Comparison of ENCODE assay signal across 10 cellular contexts in the genomic region with DNA sequence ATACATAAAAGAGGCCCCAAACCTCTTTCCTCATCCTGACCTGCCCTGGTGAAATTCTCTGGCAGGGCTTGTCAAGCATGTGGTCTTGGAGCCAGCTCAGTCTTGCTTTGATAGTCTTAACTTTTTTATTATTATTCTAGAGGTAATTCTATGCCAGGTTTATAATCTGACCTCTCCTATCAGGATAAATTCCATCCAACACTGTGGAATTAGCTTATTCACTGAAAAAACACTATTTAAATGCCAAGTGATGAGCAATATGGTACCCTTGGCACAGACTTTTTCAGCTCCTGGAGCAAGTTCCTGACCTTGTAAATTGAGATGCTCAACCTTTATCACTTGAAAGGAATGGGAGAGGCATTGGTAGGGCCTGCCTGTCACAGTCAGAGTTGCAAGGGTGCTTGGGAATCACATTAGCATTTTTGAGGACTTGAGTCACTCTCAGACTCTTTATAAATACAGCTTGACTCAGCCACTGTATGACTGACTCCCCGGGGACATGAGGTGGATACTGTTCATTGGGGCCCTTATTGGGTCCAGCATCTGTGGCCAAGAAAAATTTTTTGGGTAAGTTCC. TPM values are rescaled to one million over a fixed set of nuclear protein-coding genes. Genes with fewer than 3 reads are reported as not detected.
DNase-seq lines count a peak whose midpoint lies in the region; ATAC-seq and TF ChIP-seq lines count a peak whose summit lies in the region.
"Had no signal": no experiment of that assay in that cellular context is flagged by ENCODE, and none has a peak within 500 bp of the region (broad histone marks: within the 10 kb centered on the region; RNA-seq: fewer than 3 reads in every experiment).

A gene with protein sequence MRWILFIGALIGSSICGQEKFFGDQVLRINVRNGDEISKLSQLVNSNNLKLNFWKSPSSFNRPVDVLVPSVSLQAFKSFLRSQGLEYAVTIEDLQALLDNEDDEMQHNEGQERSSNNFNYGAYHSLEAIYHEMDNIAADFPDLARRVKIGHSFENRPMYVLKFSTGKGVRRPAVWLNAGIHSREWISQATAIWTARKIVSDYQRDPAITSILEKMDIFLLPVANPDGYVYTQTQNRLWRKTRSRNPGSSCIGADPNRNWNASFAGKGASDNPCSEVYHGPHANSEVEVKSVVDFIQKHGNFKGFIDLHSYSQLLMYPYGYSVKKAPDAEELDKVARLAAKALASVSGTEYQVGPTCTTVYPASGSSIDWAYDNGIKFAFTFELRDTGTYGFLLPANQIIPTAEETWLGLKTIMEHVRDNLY (plus strand): TSS at position 480 of the 576 bp plus-strand sequence. CDS start 20 bp downstream, at position 500.

- H3K9me3 ChIP-seq in heart right ventricle, result no peaks in the 10 kb centered on the region
- no peaks in the 10 kb centered on the region for H3K9me3 ChIP-seq in left ventricle myocardium inferior (replicated peaks)

- H3K4me1 Mint-ChIP-seq in type B pancreatic cell (ENCODE audit: unreplicated experiment), result peaks cover 27% of the 10 kb centered on the region

- peak in 5 of 8 donors; percentile 35 to 77 (median 70) for ATAC-seq in heart right ventricle

- no peak within 1 kb of the TSS for H3K27ac ChIP-seq in heart right ventricle
- H3K27ac ChIP-seq in left ventricle myocardium inferior (replicated peaks), result no peak within 1 kb of the TSS
- H3K27ac ChIP-seq: C4-2B, hepatocyte had no signal

- DNase-seq in heart right ventricle (no peak), left ventricle myocardium inferior (no peak), T1000 (lab: John Stamatoyannopoulos, UW) (peak; percentile 73), glomerular endothelial cell (ENCODE audit: extremely low read depth, low read depth, low spot score) (no peak), type B pancreatic cell (ENCODE audit: extremely low spot score, unreplicated experiment) (no peak), OCI-M2 (lab: John Stamatoyannopoulos, UW; ENCODE audit: unreplicated experiment) (no peak), SKM-1 treated with dmso at 0.1 percent for 144 hours (lab: John Stamatoyannopoulos, UW; ENCODE audit: unreplicated experiment) (no peak), NCI-H69 (lab: John Stamatoyannopoulos, UW) (no peak)

- peaks cover 35% of the 10 kb centered on the region for H3K9me3 Mint-ChIP-seq in type B pancreatic cell

- H3K4me1 ChIP-seq in heart right ventricle (peaks cover 0 to 13% (median 0%) of the 10 kb centered on the region in 9 donors), left ventricle myocardium inferior (no peaks in the 10 kb centered on the region)

- peak within 1 kb of the TSS; percentile 67 for H3K4me3 Mint-ChIP-seq in type B pancreatic cell

- WGBS in heart right ventricle, 2 donors, result 54 to 56% methylated on average over 1 of the region's 1 CpG

- H3K27me3 Mint-ChIP-seq in type B pancreatic cell, result no peaks in the 10 kb centered on the region

- H3K27ac Mint-ChIP-seq in type B pancreatic cell, result peak within 1 kb of the TSS; percentile 41

- H3K36me3 Mint-ChIP-seq in type B pancreatic cell, result peaks cover 12% of the 10 kb centered on the region

- H3K4me3 ChIP-seq in heart right ventricle (no peak within 1 kb of the TSS), left ventricle myocardium inferior (no peak within 1 kb of the TSS)
- H3K4me3 ChIP-seq: hepatocyte had no signal

- intact Hi-C loops in heart right ventricle (cut with DNase I) (loop anchor here in 1 of 10 donors (5.0 kb wide), 1 partner anchor 200 kb away; a partner anchor contains a TSS), left ventricle myocardium inferior (cut with micrococcal nuclease) (no loop called here)

- no peaks in the 10 kb centered on the region for H3K27me3 ChIP-seq in heart right ventricle
- no peaks in the 10 kb centered on the region for H3K27me3 ChIP-seq in left ventricle myocardium inferior (ENCODE audit: low read depth)
- H3K27me3 ChIP-seq: hepatocyte had no signal

- H3K36me3 ChIP-seq in heart right ventricle (no peaks in the 10 kb centered on the region), left ventricle myocardium inferior (no peaks in the 10 kb centered on the region)

- TF ChIP-seq CTCF in heart right ventricle (IDR thresholded peaks at IDR 0.05), result no peak
- no peak for TF ChIP-seq CTCF in left ventricle myocardium inferior (IDR thresholded peaks at IDR 0.05; ENCODE audit: borderline replicate concordance)
- TF ChIP-seq CTCF in type B pancreatic cell (conservative IDR thresholded peaks at IDR 0.05), result no peak

RNA-seq across cellular contexts. Expression of the gene that starts here (rescaled TPM):
- 1 to 10 TPM in 1 of 10 donors, under 1 TPM in 3, not detected in 6; 0.27 to 2.7 (median 0.47) TPM for total RNA-seq in heart right ventricle
- polyA plus RNA-seq in heart right ventricle, result under 1 TPM in 1 of 2 donors, not detected in 1; 0.04 TPM
- not detected for total RNA-seq in left ventricle myocardium inferior
- 20.2 and 27.7 TPM in 2 replicates for total RNA-seq in glomerular endothelial cell
- 7.4 and 17.4 TPM in 2 replicates for total RNA-seq in type B pancreatic cell (ENCODE audit: low replicate concordance)
